In genomic region chr2:100818003-100818605, GRCh38 we compare ENCODE assay signal across 8 cellular contexts. TPM values are rescaled to one million over a fixed set of nuclear protein-coding genes. Genes with fewer than 3 reads are reported as not detected.
DNase-seq lines count a peak whose midpoint lies in the region; ATAC-seq and TF ChIP-seq lines count a peak whose summit lies in the region.

No MANE protein-coding gene starts in this region.

- no peaks in the 10 kb centered on the region for H3K9me3 Mint-ChIP-seq in CD8-positive, alpha-beta memory T cell
- H3K9me3 Mint-ChIP-seq in WTC11, result no peaks in the 10 kb centered on the region
- no peaks in the 10 kb centered on the region for H3K9me3 Mint-ChIP-seq in stimulated activated memory B cell treated with anti-CD40 and anti-IgM and Interleukin-4, amounts not matched to agents 10 μg/mL and 1 μg/mL and 100 μg/mL, for 72 hours

- peaks cover 8 to 21% (median 19%) of the 10 kb centered on the region in 3 donors for H3K4me1 Mint-ChIP-seq in CD8-positive, alpha-beta memory T cell
- peaks cover 44% of the 10 kb centered on the region for H3K4me1 Mint-ChIP-seq in WTC11
- H3K4me1 Mint-ChIP-seq in stimulated activated memory B cell treated with anti-CD40 and anti-IgM and Interleukin-4, amounts not matched to agents 10 μg/mL and 1 μg/mL and 100 μg/mL, for 72 hours, result no peaks in the 10 kb centered on the region

- no peak for ATAC-seq in WTC11
- ATAC-seq in stimulated activated memory B cell treated with anti-CD40 and anti-IgM and Interleukin-4, amounts not matched to agents 10 μg/mL and 1 μg/mL and 100 μg/mL, for 72 hours, result no peak

- no peak overlapping the region for H3K27ac ChIP-seq in CD8-positive, alpha-beta memory T cell (ENCODE audit: low read depth, low read length)
- peak overlapping the region; percentile 1 to 23 for H3K27ac ChIP-seq in ovary

- H3K36me3 Mint-ChIP-seq in CD8-positive, alpha-beta memory T cell, result no peaks in the 10 kb centered on the region
- no peaks in the 10 kb centered on the region for H3K36me3 Mint-ChIP-seq in WTC11
- H3K36me3 Mint-ChIP-seq in stimulated activated memory B cell treated with anti-CD40 and anti-IgM and Interleukin-4, amounts not matched to agents 10 μg/mL and 1 μg/mL and 100 μg/mL, for 72 hours, result no peaks in the 10 kb centered on the region

- WGBS in ovary, 3 donors, result 12 to 18% (median 18%) methylated on average over 16 of the region's 16 CpGs

- CTCF ChIA-PET in CD8-positive, alpha-beta memory T cell (lab: Charles Lee), result no interaction called here
- CTCF ChIA-PET in WTC11 (lab: Charles Lee), result interaction anchor here (1.2 to 1.8 kb wide), 2 partner anchors 8 to 88 kb away, joined by 4 to 5 read pairs; no protein-coding TSS in a partner anchor

- TF ChIP-seq CTCF in WTC11 (IDR thresholded peaks at IDR 0.05) (no peak), foreskin fibroblast (IDR thresholded peaks at IDR 0.05; ENCODE audit: low read depth, low read length) (no peak), ovary (IDR thresholded peaks at IDR 0.05) (no peak)

- TF ChIP-seq EP300 in ovary (IDR thresholded peaks at IDR 0.05), result no peak

- POLR2A ChIA-PET in CD8-positive, alpha-beta memory T cell (lab: Charles Lee), result no interaction called here
- POLR2A ChIA-PET in WTC11 (lab: Charles Lee), result no interaction called here

- peak overlapping the region; percentile 18 to 67 (median 51) for H3K4me3 Mint-ChIP-seq in CD8-positive, alpha-beta memory T cell
- H3K4me3 Mint-ChIP-seq in WTC11, result peak overlapping the region; percentile 62
- no peak overlapping the region for H3K4me3 Mint-ChIP-seq in stimulated activated memory B cell treated with anti-CD40 and anti-IgM and Interleukin-4, amounts not matched to agents 10 μg/mL and 1 μg/mL and 100 μg/mL, for 72 hours

- peak in 1 of 5 donors; percentile 36 for DNase-seq in CD8-positive, alpha-beta memory T cell
- no peak for DNase-seq in WTC11 (ENCODE audit: low spot score)
- peak; percentile 46 to 62 for DNase-seq in foreskin fibroblast
- DNase-seq in ovary, result peak in 1 of 5 donors; percentile 44
- DNase-seq in NCI-H226, result no peak
- DNase-seq in H4 (ENCODE audit: low spot score), result no peak
- no peak for DNase-seq in NCI-H1092 (lab: John Stamatoyannopoulos, UW)

- H3K27me3 ChIP-seq in CD8-positive, alpha-beta memory T cell (ENCODE audit: insufficient read depth, low read length, poor library complexity, severe bottlenecking), result peaks cover 7% of the 10 kb centered on the region
- no peaks in the 10 kb centered on the region for H3K27me3 ChIP-seq in ovary

- TF ChIP-seq POLR2A in ovary (IDR thresholded peaks at IDR 0.05), result no peak

- H3K9me3 ChIP-seq in CD8-positive, alpha-beta memory T cell (ENCODE audit: low read length), result no peaks in the 10 kb centered on the region
- no peaks in the 10 kb centered on the region for H3K9me3 ChIP-seq in ovary

- peak overlapping the region in 1 of 8 donors; percentile 21 for H3K27ac Mint-ChIP-seq in CD8-positive, alpha-beta memory T cell
- H3K27ac Mint-ChIP-seq in WTC11, result no peak overlapping the region
- no peak overlapping the region for H3K27ac Mint-ChIP-seq in stimulated activated memory B cell treated with anti-CD40 and anti-IgM and Interleukin-4, amounts not matched to agents 10 μg/mL and 1 μg/mL and 100 μg/mL, for 72 hours

- intact Hi-C loops in ovary (cut with DNase I), result no loop called here

- no peak overlapping the region for H3K4me3 ChIP-seq in CD8-positive, alpha-beta memory T cell (ENCODE audit: low read length)
- peak overlapping the region; percentile 66 to 69 for H3K4me3 ChIP-seq in foreskin fibroblast (ENCODE audit: low read depth in 1 of 2, low read length in 2 of 2)
- H3K4me3 ChIP-seq in ovary, result peak overlapping the region; percentile 71

- no peaks in the 10 kb centered on the region for H3K36me3 ChIP-seq in CD8-positive, alpha-beta memory T cell (ENCODE audit: insufficient read depth, low read length)
- no peaks in the 10 kb centered on the region for H3K36me3 ChIP-seq in ovary

- H3K4me1 ChIP-seq in CD8-positive, alpha-beta memory T cell (ENCODE audit: insufficient read depth, low read length), result peaks cover 19% of the 10 kb centered on the region
- peaks cover 8% of the 10 kb centered on the region for H3K4me1 ChIP-seq in ovary (ENCODE audit: insufficient read depth)

- peaks cover 24 to 53% of the 10 kb centered on the region in 2 donors for H3K27me3 Mint-ChIP-seq in CD8-positive, alpha-beta memory T cell
- H3K27me3 Mint-ChIP-seq in WTC11 (ENCODE audit: low read depth), result peaks cover 69% of the 10 kb centered on the region
- H3K27me3 Mint-ChIP-seq in stimulated activated memory B cell treated with anti-CD40 and anti-IgM and Interleukin-4, amounts not matched to agents 10 μg/mL and 1 μg/mL and 100 μg/mL, for 72 hours, result peaks cover 58% of the 10 kb centered on the region

TF ChIP-seq in WTC11, 78 proteins besides CTCF, POLR2A, EP300 and RAD21:
- TF ChIP-seq ETV6 (CRISPR knock-in tag; IDR thresholded peaks at IDR 0.05) (peak; percentile 59; the same call in 1 of the 2 replicates), FOXJ3 (CRISPR knock-in tag; IDR thresholded peaks at IDR 0.05; ENCODE audit: borderline replicate concordance) (no peak)

RNA-seq across cellular contexts. Expression of gene NPAS2, which starts 1.8 kb away (rescaled TPM):
- 1 to 10 TPM in 1 of 2 experiments, under 1 TPM in 1; 0.75 to 1.8 TPM for total RNA-seq in CD8-positive, alpha-beta memory T cell
- polyA plus RNA-seq in CD8-positive, alpha-beta memory T cell, result 1.1 TPM
- total RNA-seq in WTC11 (2021), result 1.9 to 3.7 TPM (median 2.6 TPM) in 3 replicates
- 10 to 100 TPM in 2 of 7 donors, 1 to 10 TPM in 5; 1.6 to 12.4 (median 7.3) TPM for total RNA-seq in ovary
- 10 to 100 TPM in 1 of 2 donors, 1 to 10 TPM in 1; 4.6 to 20.6 TPM for polyA plus RNA-seq in ovary
- 2.8 and 4.7 TPM in 2 replicates for total RNA-seq in H4 (2014; rRNA removed; shearing (Covaris generic))

Comparison
In these comparisons a context has a peak if more than half of its experiments do, and no peak if none do; other contexts are left out.
1. DNase-seq: peak in foreskin fibroblast (2 of 2); none in WTC11 (single experiment), NCI-H226 (single experiment), H4 (single experiment) and NCI-H1092 (single experiment).